Comparison of ENCODE assay signal across 1 cellular context in genomic region chr17:77404812-77405581, GRCh38.
A peak's percentile ranks its signal among the peaks of the same experiment; 100 is the strongest.
TF ChIP-seq lines count a peak whose summit lies in the region.

No MANE protein-coding gene starts in this region.

TF ChIP-seq in GM12878, 131 proteins besides CTCF, POLR2A, EP300 and RAD21 (continued from another document):
- TF ChIP-seq RELB (IDR thresholded peaks at IDR 0.05; ENCODE audit: low read depth) (peak; percentile 75), KAT2A (conservative IDR thresholded peaks at IDR 0.05; ENCODE audit: control insufficient read depth, low read depth, low read length) (no peak), ATF7 (IDR thresholded peaks at IDR 0.05; ENCODE audit: low read depth) (peak; percentile 70), NR2C2 (IDR thresholded peaks at IDR 0.05; ENCODE audit: borderline replicate concordance, control insufficient read depth, insufficient read length, low read depth) (no peak), CREM (IDR thresholded peaks at IDR 0.05; ENCODE audit: low read depth) (peak; percentile 82), IKZF2 (IDR thresholded peaks at IDR 0.05) (peak; percentile 77 to 78), POLR2AphosphoS5 (IDR thresholded peaks at IDR 0.05; ENCODE audit: low read length) (peak; percentile 33; the same call in 1 of the 2 replicates), GABPA (IDR thresholded peaks at IDR 0.05; ENCODE audit: low read depth) (peak; percentile 74; the same call in 1 of the 2 replicates), FOS (IDR thresholded peaks at IDR 0.05; ENCODE audit: borderline replicate concordance, extremely low read depth, insufficient read length) (no peak)
